Comparison of ENCODE assay signal across 8 cellular contexts in the genomic region with DNA sequence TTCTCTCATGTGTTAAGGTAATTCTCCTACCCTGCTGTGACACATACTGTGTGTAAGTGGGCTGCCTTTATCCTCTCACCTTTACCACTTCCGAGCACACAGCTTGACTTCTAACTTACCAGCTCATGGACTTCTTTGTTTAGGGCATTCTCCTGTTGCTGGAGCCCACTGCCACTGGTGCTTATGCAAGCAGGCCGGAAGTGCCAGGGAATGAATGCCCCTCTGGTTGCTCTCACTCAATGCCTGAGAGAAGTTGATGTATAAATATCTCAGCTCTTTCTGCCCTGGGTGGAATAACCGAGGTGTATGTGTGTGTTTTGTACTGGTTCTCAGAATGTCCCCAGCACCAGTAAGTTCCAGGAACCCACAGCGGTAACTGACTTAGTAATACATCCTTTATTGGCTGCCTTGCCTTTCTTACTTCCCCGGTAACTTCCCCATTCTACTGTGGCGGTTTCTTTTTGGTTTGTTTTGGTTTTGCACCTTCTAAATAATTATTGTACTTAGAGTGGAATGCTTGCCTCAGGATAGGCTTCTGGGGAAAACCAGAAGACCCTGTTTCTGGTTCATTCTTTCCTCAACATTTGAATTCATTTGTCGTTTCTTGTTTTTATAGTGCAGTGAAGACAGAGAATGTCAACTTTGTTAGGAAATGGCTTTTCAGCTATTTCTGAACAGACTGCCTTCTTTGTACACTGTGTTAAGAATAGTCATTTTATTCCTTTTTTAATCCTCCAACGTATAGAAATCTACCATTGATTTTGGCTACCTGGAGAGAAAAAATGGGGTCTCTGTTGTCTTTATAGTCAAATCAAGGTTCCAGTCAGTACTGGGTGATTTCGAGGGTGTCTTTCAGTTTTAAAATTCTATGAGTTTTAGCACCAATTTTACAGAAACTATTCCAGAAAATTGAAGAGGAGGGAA.
DNase-seq lines count a peak whose midpoint lies in the region; ATAC-seq and TF ChIP-seq lines count a peak whose summit lies in the region.

No MANE protein-coding gene starts in this region.

- H3K4me3 ChIP-seq in GM12864 (ENCODE audit: low read depth, low read length): peak overlapping the region; percentile 38; the same call in 1 of the 2 replicates

- TF ChIP-seq CTCF in GM12864 (IDR thresholded peaks at IDR 0.05; ENCODE audit: low read depth, low read length, missing control alignments): no peak

- DNase-seq in GM12864 (ENCODE audit: low read depth) (peak; percentile 33), KG1 (lab: John Stamatoyannopoulos, UW) (peak; percentile 35), globus pallidus (ENCODE audit: low spot score) (peak; percentile 10), NCI-H2029 (lab: John Stamatoyannopoulos, UW) (no peak), GOT3 (lab: John Stamatoyannopoulos, UW) (no peak)
- peak; percentile 32 to 37 for DNase-seq in activated CD4-positive, alpha-beta T cell treated with anti-CD3 and anti-CD28 coated beads for 4 hours
- peak; percentile 3 for DNase-seq in stimulated activated CD8-positive, alpha-beta memory T cell treated with anti-CD3 and anti-CD28 coated beads, Interleukin-12 subunit alpha, Interleukin-12 subunit beta, amount 100 ng/mL, for 4 hours (ENCODE audit: low read depth)

- peak; percentile 96 for ATAC-seq in GM21717 (IDR thresholded peaks at IDR 0.05; ENCODE audit: unreplicated experiment)

Comparison
In these comparisons a context has a peak if more than half of its experiments do, and no peak if none do; other contexts are left out.
1. DNase-seq: peak in GM12864 (single experiment), KG1 (single experiment), activated CD4-positive, alpha-beta T cell treated with anti-CD3 and anti-CD28 coated beads for 4 hours (2 of 2), globus pallidus (single experiment) and stimulated activated CD8-positive, alpha-beta memory T cell treated with anti-CD3 and anti-CD28 coated beads, Interleukin-12 subunit alpha, Interleukin-12 subunit beta, amount 100 ng/mL, for 4 hours (single experiment); none in NCI-H2029 (single experiment) and GOT3 (single experiment).